ENCODE assay signal across 23 cellular contexts in the genomic region with DNA sequence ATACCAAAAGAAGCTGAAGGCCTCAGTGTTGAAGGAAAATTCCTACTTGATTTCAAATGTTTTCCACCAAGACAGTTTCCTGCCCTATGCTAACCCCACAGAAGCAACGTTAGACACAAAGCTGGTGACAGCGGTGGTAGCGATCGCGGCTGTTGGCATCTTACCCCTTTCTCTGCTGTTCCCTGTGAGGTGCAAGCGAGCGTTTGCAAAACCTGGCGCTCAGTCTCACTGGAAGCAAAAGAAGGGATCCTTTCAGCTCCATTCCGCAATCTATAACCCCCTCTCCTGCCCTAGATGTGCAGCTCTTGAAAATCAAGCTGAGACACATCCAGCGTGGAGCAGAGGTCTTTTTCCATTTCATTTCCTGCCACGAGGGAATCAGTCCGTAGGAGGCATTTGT.
"Had no signal": no experiment of that assay in that cellular context is flagged by ENCODE, and none has a peak within 500 bp of the region (broad histone marks: within the 10 kb centered on the region; RNA-seq: fewer than 3 reads in every experiment).

No MANE protein-coding gene starts in this region.

- H3K36me3 ChIP-seq: heart left ventricle, pancreas, prostate gland, right lobe of liver, stomach, upper lobe of right lung, vagina had no signal

- H3K27me3 ChIP-seq: heart left ventricle, pancreas, right lobe of liver, stomach, upper lobe of right lung, vagina had no signal

- H3K9me3 Mint-ChIP-seq: central memory CD8-positive, alpha-beta T cell; natural killer cell; neural crest cell had no signal

- H3K27ac Mint-ChIP-seq: mesothelial cell of epicardium; natural killer cell; stimulated activated memory B cell treated with anti-CD40 and anti-IgM and Interleukin-4, amounts not matched to agents 10 μg/mL and 1 μg/mL and 100 μg/mL, for 72 hours had no signal

- H3K4me3 Mint-ChIP-seq: central memory CD8-positive, alpha-beta T cell; mesothelial cell of epicardium; natural killer cell; neural crest cell; stimulated activated memory B cell treated with anti-CD40 and anti-IgM and Interleukin-4, amounts not matched to agents 10 μg/mL and 1 μg/mL and 100 μg/mL, for 72 hours had no signal

- H3K4me3 ChIP-seq: heart left ventricle, pancreas, prostate gland, right lobe of liver, stomach, upper lobe of right lung, vagina had no signal

- H3K36me3 Mint-ChIP-seq: natural killer cell; stimulated activated memory B cell treated with anti-CD40 and anti-IgM and Interleukin-4, amounts not matched to agents 10 μg/mL and 1 μg/mL and 100 μg/mL, for 72 hours had no signal

- H3K4me1 Mint-ChIP-seq: central memory CD8-positive, alpha-beta T cell; natural killer cell; stimulated activated memory B cell treated with anti-CD40 and anti-IgM and Interleukin-4, amounts not matched to agents 10 μg/mL and 1 μg/mL and 100 μg/mL, for 72 hours had no signal

- FAIRE-seq: colon, frontal cortex, islet of Langerhans, pancreas had no signal

- H3K4me1 ChIP-seq: heart left ventricle, pancreas, prostate gland, right lobe of liver, stomach, upper lobe of right lung, vagina had no signal

- H3K9me3 ChIP-seq: pancreas, prostate gland, right lobe of liver, upper lobe of right lung, vagina had no signal

- DNase-seq: effector CD8-positive, alpha-beta T cell; heart left ventricle; hippocampal formation; kidney glomerular epithelial cell; natural killer cell; nucleus accumbens; pancreas; retina; right lobe of liver; stimulated activated CD4-positive, alpha-beta T cell treated with anti-CD3 and anti-CD28 coated beads, Interleukin-4, amount 100 ng/mL, for 24 hours; stomach; substantia nigra; upper lobe of right lung had no signal

- ATAC-seq: heart left ventricle; left lobe of liver; natural killer cell; pancreas; right lobe of liver; stimulated activated memory B cell treated with anti-CD40 and anti-IgM and Interleukin-4, amounts not matched to agents 10 μg/mL and 1 μg/mL and 100 μg/mL, for 72 hours; upper lobe of right lung had no signal

- H3K27ac ChIP-seq: heart left ventricle, pancreas, prostate gland, right lobe of liver, stomach, upper lobe of right lung, vagina had no signal
